In genomic region chr9:31519011-31519410, GRCh38 we compare ENCODE assay signal across 11 cellular contexts.
DNase-seq lines count a peak whose midpoint lies in the region; ATAC-seq and TF ChIP-seq lines count a peak whose summit lies in the region.
"Had no signal": no experiment of that assay in that cellular context is flagged by ENCODE, and none has a peak within 500 bp of the region (broad histone marks: within the 10 kb centered on the region; RNA-seq: fewer than 3 reads in every experiment).

No MANE protein-coding gene starts in this region.

- ATAC-seq in GM19023 (IDR thresholded peaks at IDR 0.05; ENCODE audit: unreplicated experiment), result peak; percentile 81
- ATAC-seq in HG03378 (IDR thresholded peaks at IDR 0.05; ENCODE audit: unreplicated experiment), result peak; percentile 74

- H3K36me3 Mint-ChIP-seq in type B pancreatic cell, result no peaks in the 10 kb centered on the region
- H3K36me3 Mint-ChIP-seq: activated naive CD8-positive, alpha-beta T cell treated with anti-CD3 and anti-CD28 coated beads, Interleukin-2, amount 10 ng/mL, durations not matched to agents 7 days and 5 days had no signal

- DNase-seq in COLO668 (lab: John Stamatoyannopoulos, UW; ENCODE audit: unreplicated experiment) (peak; percentile 39), type B pancreatic cell (ENCODE audit: extremely low spot score, unreplicated experiment) (no peak), NCI-H524 (lab: John Stamatoyannopoulos, UW) (no peak), iPS-NIHi7 (ENCODE audit: extremely low spot score) (no peak), brain microvascular endothelial cell (no peak)
- DNase-seq in central memory CD4-positive, alpha-beta T cell, result peak; percentile 5
- DNase-seq: activated naive CD8-positive, alpha-beta T cell treated with anti-CD3 and anti-CD28 coated beads, Interleukin-2, amount 10 ng/mL, durations not matched to agents 7 days and 5 days had no signal

- no peak overlapping the region for H3K4me3 ChIP-seq in brain microvascular endothelial cell (ENCODE audit: low read depth, low read length)
- H3K4me3 ChIP-seq: Peyer's patch had no signal

- H3K9me3 Mint-ChIP-seq in type B pancreatic cell, result peaks cover 5% of the 10 kb centered on the region

- no peak overlapping the region for H3K27ac ChIP-seq in brain microvascular endothelial cell
- H3K27ac ChIP-seq: HL-60, Peyer's patch had no signal

- TF ChIP-seq CTCF in type B pancreatic cell (conservative IDR thresholded peaks at IDR 0.05), result no peak
- TF ChIP-seq CTCF in brain microvascular endothelial cell (IDR thresholded peaks at IDR 0.05; ENCODE audit: low read depth, low read length, missing control alignments), result no peak

- no peaks in the 10 kb centered on the region for H3K27me3 Mint-ChIP-seq in type B pancreatic cell
- H3K27me3 Mint-ChIP-seq: activated naive CD8-positive, alpha-beta T cell treated with anti-CD3 and anti-CD28 coated beads, Interleukin-2, amount 10 ng/mL, durations not matched to agents 7 days and 5 days had no signal

- in situ Hi-C loops in brain microvascular endothelial cell (cut with HindIII; ENCODE audit: low pct_ligation_motif_present, low sequenced_read_pairs), result no loop called here

- no peaks in the 10 kb centered on the region for H3K36me3 ChIP-seq in brain microvascular endothelial cell (replicated peaks)
- H3K36me3 ChIP-seq: Peyer's patch had no signal

- H3K4me3 Mint-ChIP-seq in type B pancreatic cell, result no peak overlapping the region
- H3K4me3 Mint-ChIP-seq: activated naive CD8-positive, alpha-beta T cell treated with anti-CD3 and anti-CD28 coated beads, Interleukin-2, amount 10 ng/mL, durations not matched to agents 7 days and 5 days had no signal

- H3K27me3 ChIP-seq in brain microvascular endothelial cell (replicated peaks), result no peaks in the 10 kb centered on the region
- H3K27me3 ChIP-seq: Peyer's patch had no signal

- no peaks in the 10 kb centered on the region for H3K4me1 Mint-ChIP-seq in type B pancreatic cell (ENCODE audit: unreplicated experiment)
- H3K4me1 Mint-ChIP-seq: activated naive CD8-positive, alpha-beta T cell treated with anti-CD3 and anti-CD28 coated beads, Interleukin-2, amount 10 ng/mL, durations not matched to agents 7 days and 5 days had no signal

- no peak overlapping the region for H3K27ac Mint-ChIP-seq in type B pancreatic cell
- H3K27ac Mint-ChIP-seq: activated naive CD8-positive, alpha-beta T cell treated with anti-CD3 and anti-CD28 coated beads, Interleukin-2, amount 10 ng/mL, durations not matched to agents 7 days and 5 days had no signal

Comparison
In these comparisons a context has a peak if more than half of its experiments do, and no peak if none do; other contexts are left out.
1. DNase-seq: peak in COLO668 (single experiment) and central memory CD4-positive, alpha-beta T cell (single experiment); none in type B pancreatic cell (single experiment), NCI-H524 (0 of 2), iPS-NIHi7 (single experiment) and brain microvascular endothelial cell (single experiment).